Comparison of ENCODE assay signal across 24 cellular contexts in the genomic region with DNA sequence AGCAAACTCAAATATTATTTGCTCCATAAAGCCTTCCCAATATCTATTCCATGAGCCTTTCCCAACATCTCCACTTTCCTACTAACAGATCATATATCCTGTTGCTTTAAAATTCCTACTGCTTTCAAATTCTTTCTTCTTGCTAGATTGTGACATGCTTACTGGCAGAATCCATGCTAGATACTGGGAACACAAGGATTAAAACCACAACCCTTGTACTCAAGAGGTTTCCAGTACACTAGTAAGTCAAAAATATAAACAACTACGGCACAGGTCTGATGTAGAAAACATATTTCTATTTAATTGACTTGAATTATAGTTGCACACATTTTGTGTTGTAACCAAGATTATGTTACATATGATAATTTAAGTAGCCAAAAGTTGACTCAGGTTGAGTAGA.
DNase-seq lines count a peak whose midpoint lies in the region; ATAC-seq and TF ChIP-seq lines count a peak whose summit lies in the region.
"Had no signal": no experiment of that assay in that cellular context is flagged by ENCODE, and none has a peak within 500 bp of the region (broad histone marks: within the 10 kb centered on the region; RNA-seq: fewer than 3 reads in every experiment).

No MANE protein-coding gene starts in this region.

- TF ChIP-seq CTCF in Loucy (conservative IDR thresholded peaks at IDR 0.05; ENCODE audit: low read length) (no peak), suprapubic skin (IDR thresholded peaks at IDR 0.05) (no peak)

- no peaks in the 10 kb centered on the region for H3F3A ChIP-seq in Loucy (ENCODE audit: low read depth)

- H3K79me2 ChIP-seq in Loucy (ENCODE audit: insufficient read depth, low read length), result no peaks in the 10 kb centered on the region
- H3K79me2 ChIP-seq: parathyroid adenoma had no signal

- H3K27ac ChIP-seq in muscle layer of colon (ENCODE audit: low read depth, low read length), result peak overlapping the region; percentile 46
- peak overlapping the region; percentile 7 for H3K27ac ChIP-seq in suprapubic skin
- H3K27ac ChIP-seq: parathyroid adenoma, thyroid gland had no signal

- peak overlapping the region; percentile 36 for H3K4me2 ChIP-seq in Loucy (ENCODE audit: low read depth, low read length, poor library complexity, severe bottlenecking)

- H3K4me3 ChIP-seq in Loucy (ENCODE audit: low read length, poor library complexity, severe bottlenecking) (peak overlapping the region; percentile 3), muscle layer of colon (ENCODE audit: low read depth in 1 of 2, low read length in 2 of 2) (no peak overlapping the region), suprapubic skin (no peak overlapping the region)
- H3K4me3 ChIP-seq: thyroid gland had no signal

- H3K9ac ChIP-seq in Loucy (ENCODE audit: low read depth, low read length, poor library complexity, severe bottlenecking), result no peak overlapping the region
- H3K9ac ChIP-seq in muscle layer of colon (ENCODE audit: low read length), result no peak overlapping the region
- H3K9ac ChIP-seq: parathyroid adenoma had no signal

- peak; percentile 87 for DNase-seq in fibroblast of gingiva (ENCODE audit: low read depth)
- DNase-seq in suprapubic skin (ENCODE audit: low spot score in 2 of 2), result no peak
- DNase-seq in NCI-H1092 (lab: John Stamatoyannopoulos, UW), result no peak
- DNase-seq in activated effector memory CD4-positive, alpha-beta T cell treated with Interleukin-2 at 50 U/mL for 16 hours, result no peak
- DNase-seq: activated CD4-positive, alpha-beta T cell treated with anti-CD3 and anti-CD28 coated beads for 36 hours; activated naive CD4-positive, alpha-beta T cell treated with Interleukin-2 at 50 U/mL for 16 hours; activated T-cell treated with anti-CD3 and anti-CD28 coated beads, Interleukin-2, amount 50 U/mL, for 4 hours; amygdala; caudate nucleus; CD8-positive, alpha-beta T cell; DMS53; GF-D8; HFFc6; left cardiac atrium; NCI-H1105 treated with DMSO at 0.1 percent for 48 hours; NK-92 treated with Interleukin-12 subunit alpha and Interleukin-12 subunit beta, amount 100 ng/mL, for 24 hours; stimulated activated naive B cell treated with anti-CD40 and anti-IgM and Interleukin-4, amounts not matched to agents 10 μg/mL and 1 μg/mL and 100 μg/mL, for 72 hours; thyroid gland had no signal

- no peaks in the 10 kb centered on the region for H3K9me2 ChIP-seq in Loucy (replicated peaks; ENCODE audit: low read depth, low read length)

- TF ChIP-seq EP300 in suprapubic skin (IDR thresholded peaks at IDR 0.05), result no peak

- no peak for TF ChIP-seq POLR2A in suprapubic skin (IDR thresholded peaks at IDR 0.05)

- H3K27me3 ChIP-seq in Loucy (ENCODE audit: insufficient read depth, low read length, poor library complexity, severe bottlenecking) (no peaks in the 10 kb centered on the region), muscle layer of colon (ENCODE audit: control insufficient read depth in 1 of 2, insufficient read depth in 2 of 2, low read length in 2 of 2) (no peaks in the 10 kb centered on the region), suprapubic skin (no peaks in the 10 kb centered on the region)
- H3K27me3 ChIP-seq: thyroid gland had no signal

- H3K9me3 ChIP-seq in Loucy (ENCODE audit: insufficient read depth, low read depth, low read length) (no peaks in the 10 kb centered on the region), muscle layer of colon (ENCODE audit: low read length) (no peaks in the 10 kb centered on the region), suprapubic skin (no peaks in the 10 kb centered on the region)
- H3K9me3 ChIP-seq: thyroid gland had no signal

- no peak overlapping the region for H2AFZ ChIP-seq in Loucy (ENCODE audit: low read length)
- H2AFZ ChIP-seq: parathyroid adenoma had no signal

- no peaks in the 10 kb centered on the region for H4K20me1 ChIP-seq in Loucy (ENCODE audit: insufficient read depth, low read length, poor library complexity, severe bottlenecking)

- ATAC-seq in GM19455 (IDR thresholded peaks at IDR 0.05; ENCODE audit: unreplicated experiment), result no peak
- ATAC-seq: activated CD4-positive, alpha-beta T cell treated with anti-CD3 and anti-CD28 coated beads for 36 hours; activated T-cell treated with anti-CD3 and anti-CD28 coated beads, Interleukin-2, amount 50 U/mL, for 4 hours; CD8-positive, alpha-beta T cell; left cardiac atrium; natural killer cell treated with Interleukin-12 subunit alpha and Interleukin-12 subunit beta and Interleukin-15 and Interleukin-18, amount 100 ng/mL, for 72 hours; Panc1; stimulated activated naive B cell treated with anti-CD40 and anti-IgM and Interleukin-4, amounts not matched to agents 10 μg/mL and 1 μg/mL and 100 μg/mL, for 72 hours had no signal

- WGBS in suprapubic skin, result 80% methylated on average over 1 of the region's 1 CpG

- H3K36me3 ChIP-seq in Loucy (ENCODE audit: insufficient read depth, low read length), result no peaks in the 10 kb centered on the region
- no peaks in the 10 kb centered on the region for H3K36me3 ChIP-seq in muscle layer of colon (ENCODE audit: insufficient read depth, low read length)
- H3K36me3 ChIP-seq in suprapubic skin, result no peaks in the 10 kb centered on the region
- H3K36me3 ChIP-seq: thyroid gland had no signal

- peaks cover 36% of the 10 kb centered on the region for H3K4me1 ChIP-seq in Loucy (ENCODE audit: insufficient read depth, low read length, poor library complexity, severe bottlenecking)
- H3K4me1 ChIP-seq in muscle layer of colon (ENCODE audit: insufficient read depth, low read length), result peaks cover 41% of the 10 kb centered on the region
- peaks cover 16% of the 10 kb centered on the region for H3K4me1 ChIP-seq in suprapubic skin
- H3K4me1 ChIP-seq: parathyroid adenoma had no signal
